Comparison of ENCODE assay signal across 1 cellular context in genomic region chr2:45769786-45770576, GRCh38.
TF ChIP-seq lines count a peak whose summit lies in the region.

No MANE protein-coding gene starts in this region.

TF ChIP-seq in K562, 482 proteins besides CTCF, POLR2A, EP300 and RAD21 (continued from another document):
- no peak for TF ChIP-seq CUX1 (CRISPR knock-in tag; IDR thresholded peaks at IDR 0.05)
- 0 out of 4 replicates have a peak, but pooled peaks of 1 of the 2 experiments have one; percentile 16 for TF ChIP-seq NRF1 (conservative IDR thresholded peaks at IDR 0.05 in 1 of 2, IDR thresholded peaks at IDR 0.05 in 1 of 2)
